11 cellular contexts compared by ENCODE assay signal in genomic region chr1:26861286-26861701, GRCh38. TPM values are rescaled to one million over a fixed set of nuclear protein-coding genes. Genes with fewer than 3 reads are reported as not detected.
DNase-seq lines count a peak whose midpoint lies in the region; ATAC-seq and TF ChIP-seq lines count a peak whose summit lies in the region.
"Had no signal": no experiment of that assay in that cellular context is flagged by ENCODE, and none has a peak within 500 bp of the region (broad histone marks: within the 10 kb centered on the region; RNA-seq: fewer than 3 reads in every experiment).

No MANE protein-coding gene starts in this region.

- BruUV-seq in mammary epithelial cell (replicated peaks; lab: Mats Ljungman, UMichigan) = no TSS peak

- H3K27me3 Mint-ChIP-seq in neural crest cell (ENCODE audit: low read depth) = no peaks in the 10 kb centered on the region

- ATAC-seq in GM21825 (IDR thresholded peaks at IDR 0.05; ENCODE audit: unreplicated experiment) = no peak
- no peak for ATAC-seq in GM19328 (IDR thresholded peaks at IDR 0.05; ENCODE audit: unreplicated experiment)

- DNase-seq in Kasumi-1 (lab: John Stamatoyannopoulos, UW) = peak; percentile 13 to 49
- peak; percentile 93 for DNase-seq in mammary epithelial cell
- DNase-seq in neural crest cell (ENCODE audit: low read depth, low spot score) = no peak
- no peak for DNase-seq in NCI-H2171 (lab: John Stamatoyannopoulos, UW)
- DNase-seq in hippocampal formation (lab: John Stamatoyannopoulos, UW) = no peak
- DNase-seq: NCI-H1092, SIG-M5 had no signal

- H3K4me2 ChIP-seq in BLaER1 = no peak overlapping the region
- H3K4me2 ChIP-seq in mammary epithelial cell (ENCODE audit: insufficient read depth, low read depth, low read length) = peak overlapping the region; percentile 74

- intact Hi-C loops in mammary epithelial cell (cut with micrococcal nuclease) = loop anchor here (5.0 kb wide), 1 partner anchor 164 kb away; the partner anchor contains the start of gene ARID1A

- H3K9ac ChIP-seq in BLaER1 (peak overlapping the region; percentile 3; the same call in 1 of the 2 replicates), mammary epithelial cell (ENCODE audit: insufficient read depth, low read length) (peak overlapping the region; percentile 95)

- H3K36me3 ChIP-seq in BLaER1 (peaks cover 20% of the 10 kb centered on the region; the same call in 1 of the 2 replicates), mammary epithelial cell (ENCODE audit: insufficient read depth, low read length) (peaks cover 4% of the 10 kb centered on the region)

- H3K36me3 Mint-ChIP-seq in neural crest cell (ENCODE audit: low read depth) = no peaks in the 10 kb centered on the region

- H3K4me1 Mint-ChIP-seq in neural crest cell = peaks cover 14% of the 10 kb centered on the region

- H3K4me1 ChIP-seq in BLaER1 (peaks cover 23% of the 10 kb centered on the region), mammary epithelial cell (ENCODE audit: insufficient read depth, low read length) (peaks cover 64% of the 10 kb centered on the region)

- H3K27ac ChIP-seq in BLaER1 = no peak overlapping the region
- peak overlapping the region; percentile 98 for H3K27ac ChIP-seq in mammary epithelial cell (ENCODE audit: insufficient read depth, low read depth, low read length)

- H3K27ac Mint-ChIP-seq in neural crest cell (ENCODE audit: unreplicated experiment) = peak overlapping the region; percentile 57

- WGBS in mammary epithelial cell (ENCODE audit: low coverage, missing lambda C conversion rate) = 0% methylated on average over 5 of the region's 5 CpGs

- H2AFZ ChIP-seq in mammary epithelial cell (ENCODE audit: low read depth, low read length) = no peak overlapping the region

- in situ Hi-C loops in mammary epithelial cell (cut with MboI; ENCODE audit: low sequenced_read_pairs in 2 of 2) = no loop called here

- H3K4me3 Mint-ChIP-seq in neural crest cell = peak overlapping the region; percentile 70

- H3K9me3 Mint-ChIP-seq in neural crest cell = no peaks in the 10 kb centered on the region

- H3K4me3 ChIP-seq in BLaER1 (no peak overlapping the region), mammary epithelial cell (replicated peaks in 1 of 3; ENCODE audit: insufficient read depth in 1 of 3, low read depth in 2 of 3, low read length in 3 of 3) (no peak overlapping the region)

- H3K9me3 ChIP-seq in BLaER1 = no peaks in the 10 kb centered on the region
- H3K9me3 ChIP-seq in mammary epithelial cell (replicated peaks; ENCODE audit: insufficient read depth, low read length) = no peaks in the 10 kb centered on the region

- CTCF ChIA-PET in mammary epithelial cell (lab: Charles Lee; ENCODE audit: low non-redundant PET) = no interaction called here

- TF ChIP-seq CTCF in mammary epithelial cell (conservative IDR thresholded peaks at IDR 0.05 in 1 of 2, IDR thresholded peaks at IDR 0.05 in 1 of 2; ENCODE audit: extremely low read depth in 1 of 2, insufficient read depth in 1 of 2, low read depth in 1 of 2, low read length in 2 of 2) = peak; percentile 30 to 61
- peak; percentile 26 for TF ChIP-seq CTCF in neural crest cell (conservative IDR thresholded peaks at IDR 0.05)

- H3K27me3 ChIP-seq in BLaER1 (no peaks in the 10 kb centered on the region), mammary epithelial cell (ENCODE audit: insufficient read depth, low read length) (no peaks in the 10 kb centered on the region)

- dilution Hi-C loops in mammary epithelial cell (cut with HindIII; ENCODE audit: low sequenced_read_pairs) = no loop called here

- no peaks in the 10 kb centered on the region for H4K20me1 ChIP-seq in BLaER1
- no peaks in the 10 kb centered on the region for H4K20me1 ChIP-seq in mammary epithelial cell (ENCODE audit: insufficient read depth, low read length)

- H3K79me2 ChIP-seq in mammary epithelial cell (ENCODE audit: insufficient read depth, low read length) = peaks cover 21% of the 10 kb centered on the region

RNA-seq across cellular contexts. Expression of gene SFN, which starts 1.7 kb away (rescaled TPM):
- 1,000 to 10,000 TPM; 1,135 to 2,555 TPM for total RNA-seq in mammary epithelial cell
- 2,641 TPM for polyA plus RNA-seq in mammary epithelial cell
- polyA minus RNA-seq in mammary epithelial cell = 1,141 TPM
- 0.30 TPM in 1 of 2 replicates, not detected in the other for total RNA-seq in neural crest cell

RNA-seq across cellular contexts. Expression of gene GPN2, which starts 28.8 kb away (rescaled TPM):
- total RNA-seq in mammary epithelial cell (10 to 100 TPM; 14.7 to 48.3 TPM), neural crest cell (28.5 and 31.7 TPM in 2 replicates)
- polyA plus RNA-seq in mammary epithelial cell = 39.5 TPM
- polyA minus RNA-seq in mammary epithelial cell = 62.3 TPM

RNA-seq across cellular contexts. Expression of gene ZDHHC18, which starts 34.8 kb away (rescaled TPM):
- total RNA-seq in mammary epithelial cell (10 to 100 TPM; 14.2 to 20.2 TPM), neural crest cell (41.7 and 44.3 TPM in 2 replicates)
- polyA plus RNA-seq in mammary epithelial cell = 24.5 TPM
- polyA minus RNA-seq in mammary epithelial cell = 19.8 TPM

RNA-seq across cellular contexts. Expression of gene GPATCH3, which starts 39.0 kb away (rescaled TPM):
- total RNA-seq in mammary epithelial cell (10 to 100 TPM; 10.8 to 19.4 TPM), neural crest cell (17.2 and 21.3 TPM in 2 replicates)
- 8.2 TPM for polyA plus RNA-seq in mammary epithelial cell
- 19.7 TPM for polyA minus RNA-seq in mammary epithelial cell

RNA-seq across cellular contexts. Expression of gene NR0B2, which starts 52.5 kb away (rescaled TPM):
- not detected for total RNA-seq in mammary epithelial cell
- not detected for polyA plus RNA-seq in mammary epithelial cell
- polyA minus RNA-seq in mammary epithelial cell = not detected
- not detected in 2 replicates for total RNA-seq in neural crest cell
- total RNA-seq: pulmonary artery endothelial cell had no signal

Comparison
In these comparisons a context has a peak if more than half of its experiments do, and no peak if none do; other contexts are left out.
1. DNase-seq: peak in Kasumi-1 (2 of 2) and mammary epithelial cell (single experiment); none in neural crest cell (single experiment), NCI-H2171 (single experiment) and hippocampal formation (0 of 2).
2. RNA of gene SFN, which starts 1.7 kb away (total RNA-seq): 1,135 to 2,555 TPM in mammary epithelial cell; 0.30 TPM in neural crest cell; every median in the first group is over 100 times any median in the second.